8 cellular contexts compared by ENCODE assay signal in the genomic region with DNA sequence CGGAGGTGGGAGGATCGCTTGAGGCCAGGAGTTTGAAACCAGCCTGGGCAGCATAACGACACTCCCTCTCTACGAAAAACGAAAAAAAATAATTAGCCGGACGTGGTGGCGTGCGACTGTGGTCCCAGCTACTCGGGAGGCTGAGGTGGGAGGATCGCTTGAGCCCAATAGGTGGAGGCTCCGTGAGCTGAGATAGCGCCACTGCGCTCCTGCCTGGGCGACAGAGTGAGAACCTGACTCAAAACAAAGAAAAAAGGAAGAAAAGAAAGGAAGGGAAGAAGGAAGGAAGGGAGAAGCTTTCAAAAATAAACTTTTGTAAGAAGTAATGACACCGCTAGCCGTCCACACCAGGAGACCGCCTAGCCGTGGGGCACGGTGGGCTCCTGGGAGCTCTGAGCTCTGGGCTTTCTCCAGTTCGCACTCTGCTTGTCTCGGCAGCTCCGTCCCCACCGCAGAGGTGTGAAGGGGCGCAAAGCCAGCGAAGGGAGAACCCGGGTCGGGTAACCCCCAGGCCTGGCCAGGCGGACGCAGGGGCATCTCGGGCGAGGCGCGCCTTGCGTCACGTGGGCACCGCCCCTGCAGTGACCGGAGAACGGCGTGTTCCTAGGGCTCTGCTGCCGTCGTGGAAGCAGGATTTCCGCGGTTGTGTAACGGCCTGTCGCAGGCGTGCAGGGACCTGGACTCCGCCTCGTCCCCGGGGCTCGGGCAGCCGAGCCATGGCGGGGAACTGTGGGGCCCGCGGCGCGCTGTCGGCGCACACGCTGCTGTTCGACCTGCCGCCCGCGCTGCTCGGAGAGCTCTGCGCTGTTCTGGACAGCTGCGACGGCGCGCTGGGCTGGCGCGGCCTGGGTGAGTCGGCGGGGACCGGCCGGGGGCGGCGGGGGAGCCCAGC. TPM values are rescaled to one million over a fixed set of nuclear protein-coding genes. Genes with fewer than 3 reads are reported as not detected.
DNase-seq lines count a peak whose midpoint lies in the region; ATAC-seq, FAIRE-seq and TF ChIP-seq lines count a peak whose summit lies in the region.

A gene with protein sequence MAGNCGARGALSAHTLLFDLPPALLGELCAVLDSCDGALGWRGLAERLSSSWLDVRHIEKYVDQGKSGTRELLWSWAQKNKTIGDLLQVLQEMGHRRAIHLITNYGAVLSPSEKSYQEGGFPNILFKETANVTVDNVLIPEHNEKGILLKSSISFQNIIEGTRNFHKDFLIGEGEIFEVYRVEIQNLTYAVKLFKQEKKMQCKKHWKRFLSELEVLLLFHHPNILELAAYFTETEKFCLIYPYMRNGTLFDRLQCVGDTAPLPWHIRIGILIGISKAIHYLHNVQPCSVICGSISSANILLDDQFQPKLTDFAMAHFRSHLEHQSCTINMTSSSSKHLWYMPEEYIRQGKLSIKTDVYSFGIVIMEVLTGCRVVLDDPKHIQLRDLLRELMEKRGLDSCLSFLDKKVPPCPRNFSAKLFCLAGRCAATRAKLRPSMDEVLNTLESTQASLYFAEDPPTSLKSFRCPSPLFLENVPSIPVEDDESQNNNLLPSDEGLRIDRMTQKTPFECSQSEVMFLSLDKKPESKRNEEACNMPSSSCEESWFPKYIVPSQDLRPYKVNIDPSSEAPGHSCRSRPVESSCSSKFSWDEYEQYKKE (plus strand): TSS at position 631 of the 892 bp plus-strand sequence. CDS start 86 bp downstream, at position 717.

- ATAC-seq in mucosa of descending colon: peak; percentile 93

- H3K4me3 ChIP-seq in epithelial cell of esophagus (ENCODE audit: low read length): peak within 1 kb of the TSS; percentile 45
- H3K4me3 ChIP-seq in mucosa of descending colon: peak within 1 kb of the TSS; percentile 20

- H3K36me3 ChIP-seq in mucosa of descending colon (ENCODE audit: low read depth): no peaks in the 10 kb centered on the region

- H3K9me3 ChIP-seq in mucosa of descending colon: no peaks in the 10 kb centered on the region

- intact Hi-C loops in mucosa of descending colon (cut with DNase I, micrococcal nuclease): no loop called here

- TF ChIP-seq CTCF in GM20000 (IDR thresholded peaks at IDR 0.05; ENCODE audit: extremely low read depth, missing control alignments) (no peak), epithelial cell of esophagus (IDR thresholded peaks at IDR 0.05; ENCODE audit: insufficient read depth, low read depth, low read length, missing control alignments) (no peak), mucosa of descending colon (IDR thresholded peaks at IDR 0.05) (no peak), subcutaneous adipose tissue (IDR thresholded peaks at IDR 0.05; ENCODE audit: low read depth) (no peak)

- peak; percentile 51 for DNase-seq in EL
- peak; percentile 80 for DNase-seq in GM20000 (ENCODE audit: low spot score)
- DNase-seq in HPDE6-E6E7 (ENCODE audit: extremely low spot score): peak; percentile 17
- peak; percentile 13 for DNase-seq in activated CD4-positive, alpha-beta T cell treated with anti-CD3 and anti-CD28 coated beads, Interleukin-2, amount 50 U/mL, for 1 hour
- peak; percentile 48 for DNase-seq in epithelial cell of esophagus (ENCODE audit: low read depth)
- DNase-seq in mucosa of descending colon: peak; percentile 69 to 90 (median 72)
- no peak for DNase-seq in urothelium cell line (ENCODE audit: low spot score)

- no peaks in the 10 kb centered on the region for H3K4me1 ChIP-seq in mucosa of descending colon (ENCODE audit: low read depth)

- FAIRE-seq in urothelium cell line (lab: Jason Lieb, UNC): no peak

RNA-seq across cellular contexts. Expression of the gene that starts here (rescaled TPM):
- total RNA-seq in mucosa of descending colon (10 to 100 TPM in 1 of 3 donors, 1 to 10 TPM in 2; 2.7 to 11.1 (median 7.0) TPM), subcutaneous adipose tissue (100 to 1,000 TPM in 1 of 4 donors, 10 to 100 TPM in 3; 83.5 to 111 (median 90.8) TPM)

Comparison
In these comparisons a context has a peak if more than half of its experiments do, and no peak if none do; other contexts are left out.
1. RNA of the gene that starts here (total RNA-seq): 83.5 to 111 TPM in subcutaneous adipose tissue; 2.7 to 11.1 TPM in mucosa of descending colon; every median in the first group is over 4 times any median in the second.